10 cellular contexts compared by ENCODE assay signal in the genomic region with DNA sequence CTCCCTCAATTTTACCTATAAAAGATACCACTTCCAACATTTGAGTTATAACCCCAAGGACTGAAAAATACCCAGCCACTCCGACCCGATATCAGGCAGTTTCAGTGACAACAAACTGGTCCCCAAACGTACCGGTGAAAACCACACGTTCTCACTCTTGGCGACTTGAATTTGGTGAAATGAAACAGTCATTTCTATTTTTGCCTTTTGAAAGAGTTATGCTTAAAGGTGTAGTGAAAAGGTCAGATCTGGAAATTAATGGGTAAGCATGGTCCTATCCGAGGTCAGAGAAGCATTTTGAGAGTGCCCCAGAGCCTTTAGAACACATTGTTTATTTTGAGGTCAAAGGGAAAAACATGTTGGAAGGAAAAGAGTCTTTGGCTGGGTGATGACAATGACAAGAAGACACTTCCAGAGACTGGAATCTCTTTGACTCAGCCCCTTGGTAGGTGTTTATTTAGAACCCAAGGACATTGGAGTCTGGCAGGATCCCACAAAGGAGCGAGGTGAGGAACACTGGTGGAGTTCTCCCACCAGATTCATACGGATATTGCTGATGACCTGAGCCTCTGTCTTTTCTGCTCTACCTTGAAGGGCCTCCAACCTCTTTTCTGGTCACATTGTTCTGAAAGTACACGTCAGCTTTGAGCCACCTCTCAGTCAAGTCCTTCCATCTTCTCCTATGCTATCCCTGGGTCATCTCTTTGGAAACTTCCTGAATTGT.
DNase-seq lines count a peak whose midpoint lies in the region; ATAC-seq, FAIRE-seq and TF ChIP-seq lines count a peak whose summit lies in the region.
"Had no signal": no experiment of that assay in that cellular context is flagged by ENCODE, and none has a peak within 500 bp of the region (broad histone marks: within the 10 kb centered on the region; RNA-seq: fewer than 3 reads in every experiment).

No MANE protein-coding gene starts in this region.

- no peaks in the 10 kb centered on the region for H4K20me1 ChIP-seq in hepatocyte (ENCODE audit: insufficient read depth, poor library complexity, severe bottlenecking)
- H4K20me1 ChIP-seq in GM23248 (ENCODE audit: insufficient read depth): no peaks in the 10 kb centered on the region; the same call in 1 of the 2 replicates

- H3K27me3 ChIP-seq in hepatocyte: no peaks in the 10 kb centered on the region
- H3K27me3 ChIP-seq in GM23248 (replicated peaks; ENCODE audit: insufficient read depth): no peaks in the 10 kb centered on the region
- no peaks in the 10 kb centered on the region for H3K27me3 ChIP-seq in aorta (ENCODE audit: control insufficient read depth in 1 of 2, insufficient read depth in 2 of 2, low read length in 1 of 2)

- H2AFZ ChIP-seq in hepatocyte (no peak overlapping the region), GM23248 (no peak overlapping the region)

- no peak overlapping the region for H3K4me2 ChIP-seq in hepatocyte
- no peak overlapping the region for H3K4me2 ChIP-seq in GM23248 (ENCODE audit: unreplicated experiment)

- FAIRE-seq in GM18507 (lab: Jason Lieb, UNC): peak; percentile 99

- H3K79me2 ChIP-seq in hepatocyte (no peaks in the 10 kb centered on the region), GM23248 (ENCODE audit: insufficient read depth) (0 out of 2 replicates have a peak, but pooled peaks cover 3% of the 10 kb centered on the region)

- WGBS in hepatocyte (ENCODE audit: low lambda C conversion rate, missing lambda C conversion rate): 93% methylated on average over 10 of the region's 10 CpGs
- WGBS in GM23248 (ENCODE audit: low coverage in 1 of 2, low lambda C conversion rate in 2 of 2, missing lambda C conversion rate in 2 of 2), 2 experiments: 85 to 91% methylated on average over 10 of the region's 10 CpGs
- WGBS in aorta, 2 donors: 56 to 66% methylated on average over 10 of the region's 10 CpGs

- H3K9me2 ChIP-seq in hepatocyte (replicated peaks; ENCODE audit: insufficient read depth) (no peaks in the 10 kb centered on the region), GM23248 (ENCODE audit: insufficient read depth) (no peaks in the 10 kb centered on the region)

- intact Hi-C loops in aorta (cut with DNase I): no loop called here

- no peak overlapping the region for H3K4me3 ChIP-seq in hepatocyte
- no peak overlapping the region for H3K4me3 ChIP-seq in GM23248
- H3K4me3 ChIP-seq in aorta (ENCODE audit: low read length in 2 of 2): no peak overlapping the region

- in situ Hi-C loops in GM23248 (cut with MboI): no loop called here

- TF ChIP-seq CTCF in hepatocyte (IDR thresholded peaks at IDR 0.05; ENCODE audit: poor library complexity): no peak

- H3K9me3 ChIP-seq in hepatocyte (ENCODE audit: low read depth) (no peaks in the 10 kb centered on the region), GM23248 (ENCODE audit: low read depth) (no peaks in the 10 kb centered on the region), aorta (ENCODE audit: control insufficient read depth, low read length) (no peaks in the 10 kb centered on the region)

- H3K36me3 ChIP-seq in hepatocyte (replicated peaks; ENCODE audit: insufficient read depth, low read depth): no peaks in the 10 kb centered on the region
- H3K36me3 ChIP-seq in GM23248 (ENCODE audit: low read depth): no peaks in the 10 kb centered on the region
- H3K36me3 ChIP-seq in aorta (ENCODE audit: control insufficient read depth in 1 of 2, insufficient read depth in 2 of 2, low read length in 1 of 2): peaks cover 0 to 2% of the 10 kb centered on the region in 2 donors

- H3K4me1 ChIP-seq in hepatocyte (ENCODE audit: insufficient read depth) (peaks cover 12% of the 10 kb centered on the region), GM23248 (ENCODE audit: insufficient read depth) (peaks cover 4% of the 10 kb centered on the region; the same call in 1 of the 2 replicates), aorta (ENCODE audit: control insufficient read depth in 1 of 2, insufficient read depth in 2 of 2, low read length in 2 of 2) (peaks cover 10 to 13% of the 10 kb centered on the region in 2 donors)

- peak overlapping the region; percentile 5 for H3K27ac ChIP-seq in hepatocyte
- no peak overlapping the region for H3K27ac ChIP-seq in substantia nigra (ENCODE audit: low read depth, low read length, poor library complexity, severe bottlenecking)
- no peak overlapping the region for H3K27ac ChIP-seq in GM23248
- H3K27ac ChIP-seq in aorta (ENCODE audit: low read depth in 1 of 2, low read length in 2 of 2): no peak overlapping the region
- H3K27ac ChIP-seq: epithelial cell of prostate had no signal

- no peak for DNase-seq in GM18507 (ENCODE audit: extremely low spot score, insufficient read length, low read depth)
- DNase-seq in hepatocyte (ENCODE audit: low spot score): no peak
- DNase-seq in substantia nigra (lab: John Stamatoyannopoulos, UW): no peak
- no peak for DNase-seq in NCI-H524 treated with DMSO at 0.1 percent for 48 hours (lab: John Stamatoyannopoulos, UW)
- DNase-seq in GM23248: no peak
- no peak for DNase-seq in aorta
- DNase-seq: NCI-H1694 had no signal

- H3K9ac ChIP-seq in GM23248: no peak overlapping the region

- ATAC-seq in GM21381 (IDR thresholded peaks at IDR 0.05; ENCODE audit: unreplicated experiment): peak; percentile 45
- ATAC-seq in HG03432 (IDR thresholded peaks at IDR 0.05; ENCODE audit: unreplicated experiment): peak; percentile 44
- ATAC-seq in aorta (ENCODE audit: low FRiP score): no peak

- 0 out of 2 replicates have a peak, but pooled peaks cover 5% of the 10 kb centered on the region for H3F3A ChIP-seq in GM23248 (ENCODE audit: insufficient read depth)
